Comparison of ENCODE assay signal across 20 cellular contexts in genomic region chr5:149588947-149589346, GRCh38. TPM values are rescaled to one million over a fixed set of nuclear protein-coding genes. Genes with fewer than 3 reads are reported as not detected.
"Had no signal": no experiment of that assay in that cellular context is flagged by ENCODE, and none has a peak within 500 bp of the region (broad histone marks: within the 10 kb centered on the region; RNA-seq: fewer than 3 reads in every experiment).

No MANE protein-coding gene starts in this region.

- H3K36me3 Mint-ChIP-seq: activated CD4-positive, alpha-beta memory T cell treated with anti-CD3 and anti-CD28 coated beads for 36 hours; activated CD8-positive, alpha-beta memory T cell treated with anti-CD3 and anti-CD28 coated beads, Interleukin-2, amount 10 ng/mL, durations not matched to agents 7 days and 5 days; activated naive CD8-positive, alpha-beta T cell treated with anti-CD3 and anti-CD28 coated beads, Interleukin-2, amount 10 ng/mL, durations not matched to agents 7 days and 5 days; WTC11 had no signal

- H3K4me3 ChIP-seq: body of pancreas, skin epidermis, testis had no signal

- H3K27ac Mint-ChIP-seq: activated CD4-positive, alpha-beta memory T cell treated with anti-CD3 and anti-CD28 coated beads for 36 hours; activated CD4-positive, alpha-beta T cell treated with anti-CD3 and anti-CD28 coated beads for 36 hours; activated CD8-positive, alpha-beta memory T cell treated with anti-CD3 and anti-CD28 coated beads, Interleukin-2, amount 10 ng/mL, durations not matched to agents 7 days and 5 days; activated naive CD8-positive, alpha-beta T cell treated with anti-CD3 and anti-CD28 coated beads, Interleukin-2, amount 10 ng/mL, durations not matched to agents 7 days and 5 days; activated T-helper 17 cell treated with anti-CD3 and anti-CD28 coated beads, Interleukin-2, amount 50 U/mL, for 72 hours; effector memory CD8-positive, alpha-beta T cell; stimulated activated naive CD8-positive, alpha-beta T cell treated with anti-CD3 and anti-CD28 coated beads, Interleukin-15, amount 100 ng/mL, for 72 hours; T-helper 2 cell treated with Interferon-gamma antibody and Interleukin-4, amounts not matched to agents 5 μg/mL and 100 μg/mL, for 36 hours; WTC11 had no signal

- H3K4me3 Mint-ChIP-seq: activated CD4-positive, alpha-beta memory T cell treated with anti-CD3 and anti-CD28 coated beads for 36 hours; activated CD4-positive, alpha-beta T cell treated with anti-CD3 and anti-CD28 coated beads for 36 hours; activated CD8-positive, alpha-beta memory T cell treated with anti-CD3 and anti-CD28 coated beads, Interleukin-2, amount 10 ng/mL, durations not matched to agents 7 days and 5 days; activated naive CD8-positive, alpha-beta T cell treated with anti-CD3 and anti-CD28 coated beads, Interleukin-2, amount 10 ng/mL, durations not matched to agents 7 days and 5 days; activated T-helper 17 cell treated with anti-CD3 and anti-CD28 coated beads, Interleukin-2, amount 50 U/mL, for 72 hours; effector memory CD8-positive, alpha-beta T cell; stimulated activated naive CD8-positive, alpha-beta T cell treated with anti-CD3 and anti-CD28 coated beads, Interleukin-15, amount 100 ng/mL, for 72 hours; T-helper 2 cell treated with Interferon-gamma antibody and Interleukin-4, amounts not matched to agents 5 μg/mL and 100 μg/mL, for 36 hours; WTC11 had no signal

- H3K27ac ChIP-seq: body of pancreas, testis had no signal

- H3K9me3 Mint-ChIP-seq: activated CD4-positive, alpha-beta memory T cell treated with anti-CD3 and anti-CD28 coated beads for 36 hours; activated naive CD8-positive, alpha-beta T cell treated with anti-CD3 and anti-CD28 coated beads, Interleukin-2, amount 10 ng/mL, durations not matched to agents 7 days and 5 days; activated T-helper 17 cell treated with anti-CD3 and anti-CD28 coated beads, Interleukin-2, amount 50 U/mL, for 72 hours; effector memory CD8-positive, alpha-beta T cell; stimulated activated naive CD8-positive, alpha-beta T cell treated with anti-CD3 and anti-CD28 coated beads, Interleukin-15, amount 100 ng/mL, for 72 hours; T-helper 2 cell treated with Interferon-gamma antibody and Interleukin-4, amounts not matched to agents 5 μg/mL and 100 μg/mL, for 36 hours; WTC11 had no signal

- DNase-seq: activated CD4-positive, alpha-beta memory T cell treated with anti-CD3 and anti-CD28 coated beads for 36 hours; activated CD4-positive, alpha-beta T cell treated with anti-CD3 and anti-CD28 coated beads for 36 hours; activated CD8-positive, alpha-beta memory T cell treated with anti-CD3 and anti-CD28 coated beads, Interleukin-2, amount 10 ng/mL, durations not matched to agents 7 days and 5 days; activated naive CD4-positive, alpha-beta T cell; activated naive CD8-positive, alpha-beta T cell treated with anti-CD3 and anti-CD28 coated beads, Interleukin-2, amount 10 ng/mL, durations not matched to agents 7 days and 5 days; activated T-cell treated with anti-CD3 and anti-CD28 coated beads, Interleukin-2, amount 50 U/mL, for 1 hour; body of pancreas; effector memory CD8-positive, alpha-beta T cell; foreskin fibroblast; mammary epithelial cell; occipital lobe; retina; stimulated activated CD4-positive, alpha-beta T cell treated with anti-CD3 and anti-CD28 coated beads, Interleukin-2, amount 100 ng/mL, for 48 hours; stimulated activated naive CD8-positive, alpha-beta T cell treated with anti-CD3 and anti-CD28 coated beads, Interleukin-15, amount 100 ng/mL, for 72 hours; testis had no signal

- H3K27me3 Mint-ChIP-seq: stimulated activated naive CD8-positive, alpha-beta T cell treated with anti-CD3 and anti-CD28 coated beads, Interleukin-15, amount 100 ng/mL, for 72 hours had no signal

- H3K27me3 ChIP-seq: body of pancreas, testis had no signal

- H3K4me1 Mint-ChIP-seq: activated naive CD8-positive, alpha-beta T cell treated with anti-CD3 and anti-CD28 coated beads, Interleukin-2, amount 10 ng/mL, durations not matched to agents 7 days and 5 days; WTC11 had no signal

- ATAC-seq: activated CD4-positive, alpha-beta T cell treated with anti-CD3 and anti-CD28 coated beads for 36 hours; activated CD8-positive, alpha-beta memory T cell treated with anti-CD3 and anti-CD28 coated beads, Interleukin-2, amount 10 ng/mL, durations not matched to agents 7 days and 5 days; activated T-helper 17 cell treated with anti-CD3 and anti-CD28 coated beads, Interleukin-2, amount 50 U/mL, for 72 hours; body of pancreas; effector memory CD8-positive, alpha-beta T cell; stimulated activated naive CD8-positive, alpha-beta T cell treated with anti-CD3 and anti-CD28 coated beads, Interleukin-15, amount 100 ng/mL, for 72 hours; WTC11 had no signal

- H3K4me1 ChIP-seq: testis had no signal

- H3K9me3 ChIP-seq: body of pancreas, testis had no signal

RNA-seq across cellular contexts. Expression of gene ARHGEF37, which starts 7.6 kb away (rescaled TPM):
- total RNA-seq: mononuclear cell had no signal
